ENCODE assay signal across 8 cellular contexts in genomic region chr6:17281497-17282481, GRCh38.
DNase-seq lines count a peak whose midpoint lies in the region; TF ChIP-seq lines count a peak whose summit lies in the region.

No MANE protein-coding gene starts in this region.

- peak overlapping the region; percentile 90 for H3K4me3 Mint-ChIP-seq in nephron progenitor cell

- no peaks in the 10 kb centered on the region for H3K9me3 Mint-ChIP-seq in nephron progenitor cell

- peak; percentile 22 for DNase-seq in NCI-H2171 treated with DMSO at 0.1 percent for 48 hours (lab: John Stamatoyannopoulos, UW)
- DNase-seq in NCI-H2171 (lab: John Stamatoyannopoulos, UW): no peak
- peak; percentile 20 for DNase-seq in SW480 (ENCODE audit: low spot score)
- DNase-seq in fibroblast of gingiva (ENCODE audit: low read depth): peak; percentile 49
- DNase-seq in nephron progenitor cell: peak; percentile 8
- DNase-seq in iPS-NIHi7 (ENCODE audit: extremely low spot score): no peak
- no peak for DNase-seq in MV-4-11 (lab: John Stamatoyannopoulos, UW)
- DNase-seq in OCI-M1 (lab: John Stamatoyannopoulos, UW): no peak

- H3K27ac Mint-ChIP-seq in nephron progenitor cell: no peak overlapping the region

- H3K4me1 Mint-ChIP-seq in nephron progenitor cell: peaks cover 19% of the 10 kb centered on the region

- TF ChIP-seq CTCF in nephron progenitor cell (IDR thresholded peaks at IDR 0.05): no peak

- H3K36me3 Mint-ChIP-seq in nephron progenitor cell (ENCODE audit: low read depth): no peaks in the 10 kb centered on the region

- H3K27me3 Mint-ChIP-seq in nephron progenitor cell (ENCODE audit: low read depth, poor library complexity): peaks cover 59% of the 10 kb centered on the region

Comparison
In these comparisons a context has a peak if more than half of its experiments do, and no peak if none do; other contexts are left out.
1. DNase-seq: peak in NCI-H2171 treated with DMSO at 0.1 percent for 48 hours (single experiment), SW480 (single experiment), fibroblast of gingiva (single experiment) and nephron progenitor cell (single experiment); none in NCI-H2171 (single experiment), iPS-NIHi7 (single experiment), MV-4-11 (single experiment) and OCI-M1 (single experiment).